1 cellular context compared by ENCODE assay signal in the genomic region with DNA sequence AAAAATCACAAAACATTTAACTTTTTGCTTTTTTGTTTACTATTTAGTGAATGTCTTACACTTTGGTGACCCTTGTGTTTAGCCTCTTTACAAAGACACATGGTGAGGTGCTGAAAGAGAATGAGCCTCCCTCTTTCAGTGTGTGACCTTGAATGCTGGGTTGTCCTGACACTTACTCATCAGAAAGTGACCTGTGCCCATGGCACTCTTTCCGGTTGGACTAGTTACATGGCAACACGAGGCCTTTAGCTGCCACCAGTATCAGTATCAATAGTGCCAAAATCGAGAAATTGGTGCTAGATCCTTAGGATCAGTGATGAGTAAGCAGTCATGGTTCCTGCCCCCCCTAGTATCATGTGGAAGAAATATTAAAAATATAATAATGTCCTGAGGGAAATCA.
A peak's percentile ranks its signal among the peaks of the same experiment; 100 is the strongest.
TF ChIP-seq lines count a peak whose summit lies in the region.

No MANE protein-coding gene starts in this region.

TF ChIP-seq in K562, 482 proteins besides CTCF, POLR2A, EP300 and RAD21:
- TF ChIP-seq ZNF384 (IDR thresholded peaks at IDR 0.05; ENCODE audit: low read depth, low read length): no peak
- 0 out of 2 replicates have a peak, but pooled peaks have one; percentile 1 for TF ChIP-seq ZC3H4 (CRISPR knock-in tag; IDR thresholded peaks at IDR 0.05; ENCODE audit: borderline replicate concordance)
